ENCODE assay signal across 23 cellular contexts in genomic region chr21:16912075-16912474, GRCh38.
DNase-seq lines count a peak whose midpoint lies in the region; ATAC-seq and TF ChIP-seq lines count a peak whose summit lies in the region.
"Had no signal": no experiment of that assay in that cellular context is flagged by ENCODE, and none has a peak within 500 bp of the region (broad histone marks: within the 10 kb centered on the region; RNA-seq: fewer than 3 reads in every experiment).

No MANE protein-coding gene starts in this region.

- H3K36me3 ChIP-seq in sigmoid colon, result no peaks in the 10 kb centered on the region
- H3K36me3 ChIP-seq: HAP-1, thoracic aorta had no signal

- peak overlapping the region; percentile 86 for H3K27ac Mint-ChIP-seq in type B pancreatic cell
- H3K27ac Mint-ChIP-seq in activated T-cell treated with anti-CD3 and anti-CD28 coated beads, Interleukin-2, amount 50 U/mL, for 72 hours, result no peak overlapping the region
- H3K27ac Mint-ChIP-seq: CD14-positive monocyte; effector memory CD8-positive, alpha-beta T cell; immature natural killer cell; T-helper 2 cell treated with Interferon-gamma antibody and Interleukin-4, amounts not matched to agents 5 μg/mL and 100 μg/mL, for 36 hours had no signal

- no peaks in the 10 kb centered on the region for H3K36me3 Mint-ChIP-seq in type B pancreatic cell
- peaks cover 0 to 2% of the 10 kb centered on the region in 2 donors for H3K36me3 Mint-ChIP-seq in activated T-cell treated with anti-CD3 and anti-CD28 coated beads, Interleukin-2, amount 50 U/mL, for 72 hours (ENCODE audit: insufficient read depth in 2 of 2)
- H3K36me3 Mint-ChIP-seq: CD14-positive monocyte, immature natural killer cell had no signal

- WGBS in sigmoid colon, 2 donors, result 23 to 45% methylated on average over 2 of the region's 2 CpGs

- peaks cover 14% of the 10 kb centered on the region for H3K4me1 Mint-ChIP-seq in type B pancreatic cell (ENCODE audit: unreplicated experiment)
- no peaks in the 10 kb centered on the region for H3K4me1 Mint-ChIP-seq in activated T-cell treated with anti-CD3 and anti-CD28 coated beads, Interleukin-2, amount 50 U/mL, for 72 hours (ENCODE audit: low read depth)
- H3K4me1 Mint-ChIP-seq: CD14-positive monocyte, immature natural killer cell, neural crest cell had no signal

- H3K4me3 ChIP-seq in astrocyte of the cerebellum (ENCODE audit: low read depth, low read length) (no peak overlapping the region), sigmoid colon (no peak overlapping the region)
- H3K4me3 ChIP-seq: GM12878, HAP-1, thoracic aorta had no signal

- no peaks in the 10 kb centered on the region for H3K9me3 ChIP-seq in sigmoid colon
- H3K9me3 ChIP-seq: HAP-1, thoracic aorta had no signal

- H3K9me3 Mint-ChIP-seq in type B pancreatic cell, result peaks cover 16% of the 10 kb centered on the region
- peaks cover 8 to 10% of the 10 kb centered on the region in 2 donors for H3K9me3 Mint-ChIP-seq in activated T-cell treated with anti-CD3 and anti-CD28 coated beads, Interleukin-2, amount 50 U/mL, for 72 hours
- H3K9me3 Mint-ChIP-seq: neural crest cell had no signal

- TF ChIP-seq CTCF in astrocyte of the cerebellum (IDR thresholded peaks at IDR 0.05; ENCODE audit: low read depth, low read length, missing control alignments) (no peak), foreskin keratinocyte (conservative IDR thresholded peaks at IDR 0.05) (no peak), type B pancreatic cell (conservative IDR thresholded peaks at IDR 0.05) (no peak), sigmoid colon (IDR thresholded peaks at IDR 0.05) (no peak)

- no peak overlapping the region for H3K4me3 Mint-ChIP-seq in type B pancreatic cell
- H3K4me3 Mint-ChIP-seq in activated T-cell treated with anti-CD3 and anti-CD28 coated beads, Interleukin-2, amount 50 U/mL, for 72 hours, result no peak overlapping the region
- H3K4me3 Mint-ChIP-seq: CD14-positive monocyte; effector memory CD8-positive, alpha-beta T cell; immature natural killer cell; neural crest cell; T-helper 2 cell treated with Interferon-gamma antibody and Interleukin-4, amounts not matched to agents 5 μg/mL and 100 μg/mL, for 36 hours had no signal

- intact Hi-C loops in sigmoid colon (cut with DNase I), result no loop called here

- DNase-seq in HS-27A (ENCODE audit: low read depth) (peak; percentile 23), astrocyte of the cerebellum (ENCODE audit: low read depth) (peak; percentile 79), foreskin keratinocyte (peak in 1 of 2 donors; percentile 51), type B pancreatic cell (ENCODE audit: extremely low spot score, unreplicated experiment) (no peak), sigmoid colon (no peak)
- DNase-seq in activated T-cell treated with anti-CD3 and anti-CD28 coated beads, Interleukin-2, amount 50 U/mL, for 72 hours, result no peak
- DNase-seq: activated CD8-positive, alpha-beta memory T cell treated with anti-CD3 and anti-CD28 coated beads, Interleukin-2, amount 50 U/mL, for 4 hours; activated naive CD4-positive, alpha-beta T cell; effector memory CD8-positive, alpha-beta T cell; immature natural killer cell; NCI-H1048; NCI-H774; right cardiac atrium; stimulated activated CD4-positive, alpha-beta T cell treated with anti-CD3 and anti-CD28 coated beads, Interleukin-2, amount 100 ng/mL, for 48 hours had no signal

- no peak for TF ChIP-seq EP300 in sigmoid colon (IDR thresholded peaks at IDR 0.05)

- H3K27ac ChIP-seq in foreskin keratinocyte, result no peak overlapping the region
- peak overlapping the region in 1 of 4 donors; percentile 25 for H3K27ac ChIP-seq in sigmoid colon
- H3K27ac ChIP-seq: RWPE1 had no signal

- in situ Hi-C loops in astrocyte of the cerebellum (cut with HindIII; ENCODE audit: low sequenced_read_pairs), result no loop called here

- TF ChIP-seq POLR2A in sigmoid colon (IDR thresholded peaks at IDR 0.05), result no peak

- ATAC-seq in foreskin keratinocyte (peak; percentile 76), GM21619 (IDR thresholded peaks at IDR 0.05; ENCODE audit: unreplicated experiment) (no peak), HG03442 (IDR thresholded peaks at IDR 0.05; ENCODE audit: unreplicated experiment) (no peak)
- ATAC-seq in activated T-cell treated with anti-CD3 and anti-CD28 coated beads, Interleukin-2, amount 50 U/mL, for 72 hours (replicated peaks in 1 of 2), result no peak
- ATAC-seq: effector memory CD8-positive, alpha-beta T cell; GM12878; right cardiac atrium had no signal

- H3K27me3 ChIP-seq in foreskin keratinocyte (no peaks in the 10 kb centered on the region), sigmoid colon (no peaks in the 10 kb centered on the region)

- peaks cover 8% of the 10 kb centered on the region for H3K4me1 ChIP-seq in foreskin keratinocyte
- peaks cover 0 to 22% (median 11%) of the 10 kb centered on the region in 4 donors for H3K4me1 ChIP-seq in sigmoid colon
- H3K4me1 ChIP-seq: HAP-1 had no signal

- H3K27me3 Mint-ChIP-seq in type B pancreatic cell, result no peaks in the 10 kb centered on the region
- H3K27me3 Mint-ChIP-seq in activated T-cell treated with anti-CD3 and anti-CD28 coated beads, Interleukin-2, amount 50 U/mL, for 72 hours (ENCODE audit: low read depth), result no peaks in the 10 kb centered on the region
- H3K27me3 Mint-ChIP-seq: effector memory CD8-positive, alpha-beta T cell had no signal

Comparison
In these comparisons a context has a peak if more than half of its experiments do, and no peak if none do; other contexts are left out.
1. DNase-seq: peak in HS-27A (single experiment) and astrocyte of the cerebellum (single experiment); none in type B pancreatic cell (single experiment), activated T-cell treated with anti-CD3 and anti-CD28 coated beads, Interleukin-2, amount 50 U/mL, for 72 hours (0 of 2) and sigmoid colon (single experiment).